In genomic region chr20:16063876-16064275, GRCh38 we compare ENCODE assay signal across 18 cellular contexts.
"Had no signal": no experiment of that assay in that cellular context is flagged by ENCODE, and none has a peak within 500 bp of the region (broad histone marks: within the 10 kb centered on the region; RNA-seq: fewer than 3 reads in every experiment).

No MANE protein-coding gene starts in this region.

- H3K27me3 Mint-ChIP-seq: activated naive CD4-positive, alpha-beta T cell treated with anti-CD3 and anti-CD28 coated beads, Interleukin-2, amount 10 ng/mL, durations not matched to agents 7 days and 5 days; activated naive CD8-positive, alpha-beta T cell treated with anti-CD3 and anti-CD28 coated beads, Interleukin-2, amount 50 U/mL, for 24 hours; progenitor cell of endocrine pancreas had no signal

- ATAC-seq: activated naive CD8-positive, alpha-beta T cell treated with anti-CD3 and anti-CD28 coated beads, Interleukin-2, amount 50 U/mL, for 24 hours; gastrocnemius medialis; left lobe of liver; stimulated activated naive CD8-positive, alpha-beta T cell treated with anti-CD3 and anti-CD28 coated beads, Interleukin-15, Interleukin-2, amounts not matched to agents 100 U/mL and 50 U/mL, for 24 hours had no signal

- H3K4me1 Mint-ChIP-seq: activated naive CD4-positive, alpha-beta T cell treated with anti-CD3 and anti-CD28 coated beads, Interleukin-2, amount 10 ng/mL, durations not matched to agents 7 days and 5 days; activated naive CD8-positive, alpha-beta T cell treated with anti-CD3 and anti-CD28 coated beads, Interleukin-2, amount 50 U/mL, for 24 hours had no signal

- H3K4me3 ChIP-seq: ascending aorta, gastrocnemius medialis, right atrium auricular region, tibial nerve had no signal

- DNase-seq: activated CD8-positive, alpha-beta memory T cell treated with anti-CD3 and anti-CD28 coated beads for 24 hours; activated CD8-positive, alpha-beta memory T cell treated with anti-CD3 and anti-CD28 coated beads, Interleukin-2, amount 50 U/mL, for 48 hours; activated effector memory CD4-positive, alpha-beta T cell treated with Interleukin-2 at 50 U/mL for 16 hours; activated naive CD4-positive, alpha-beta T cell treated with anti-CD3 and anti-CD28 coated beads, Interleukin-2, amount 10 ng/mL, durations not matched to agents 7 days and 5 days; activated naive CD8-positive, alpha-beta T cell treated with anti-CD3 and anti-CD28 coated beads, Interleukin-2, amount 50 U/mL, for 24 hours; activated T-cell treated with anti-CD3 and anti-CD28 coated beads, Interleukin-2, amount 50 U/mL, for 48 hours; effector memory CD4-positive, alpha-beta T cell; gastrocnemius medialis; head of caudate nucleus; kidney; stimulated activated CD4-positive, alpha-beta T cell treated with anti-CD3 and anti-CD28 coated beads, Interleukin-2, amount 100 ng/mL, for 24 hours; stimulated activated naive CD8-positive, alpha-beta T cell treated with anti-CD3 and anti-CD28 coated beads, Interleukin-15, Interleukin-2, amounts not matched to agents 100 U/mL and 50 U/mL, for 24 hours had no signal

- H3K27ac ChIP-seq: ascending aorta, gastrocnemius medialis, right atrium auricular region had no signal

- H3K4me3 Mint-ChIP-seq: activated naive CD4-positive, alpha-beta T cell treated with anti-CD3 and anti-CD28 coated beads, Interleukin-2, amount 10 ng/mL, durations not matched to agents 7 days and 5 days; activated naive CD8-positive, alpha-beta T cell treated with anti-CD3 and anti-CD28 coated beads, Interleukin-2, amount 50 U/mL, for 24 hours had no signal

- H3K36me3 Mint-ChIP-seq: activated naive CD4-positive, alpha-beta T cell treated with anti-CD3 and anti-CD28 coated beads, Interleukin-2, amount 10 ng/mL, durations not matched to agents 7 days and 5 days had no signal

- H3K4me1 ChIP-seq: gastrocnemius medialis had no signal

- H3K36me3 ChIP-seq: ascending aorta, gastrocnemius medialis, right atrium auricular region, tibial nerve had no signal

- H3K27me3 ChIP-seq: ascending aorta, gastrocnemius medialis, right atrium auricular region, tibial nerve had no signal

- H3K9me3 ChIP-seq: ascending aorta, gastrocnemius medialis had no signal

- H3K27ac Mint-ChIP-seq: activated naive CD4-positive, alpha-beta T cell treated with anti-CD3 and anti-CD28 coated beads, Interleukin-2, amount 10 ng/mL, durations not matched to agents 7 days and 5 days; activated naive CD8-positive, alpha-beta T cell treated with anti-CD3 and anti-CD28 coated beads, Interleukin-2, amount 50 U/mL, for 24 hours; progenitor cell of endocrine pancreas had no signal

- FAIRE-seq: kidney, urothelium cell line had no signal
